ENCODE assay signal across 25 cellular contexts in the genomic region with DNA sequence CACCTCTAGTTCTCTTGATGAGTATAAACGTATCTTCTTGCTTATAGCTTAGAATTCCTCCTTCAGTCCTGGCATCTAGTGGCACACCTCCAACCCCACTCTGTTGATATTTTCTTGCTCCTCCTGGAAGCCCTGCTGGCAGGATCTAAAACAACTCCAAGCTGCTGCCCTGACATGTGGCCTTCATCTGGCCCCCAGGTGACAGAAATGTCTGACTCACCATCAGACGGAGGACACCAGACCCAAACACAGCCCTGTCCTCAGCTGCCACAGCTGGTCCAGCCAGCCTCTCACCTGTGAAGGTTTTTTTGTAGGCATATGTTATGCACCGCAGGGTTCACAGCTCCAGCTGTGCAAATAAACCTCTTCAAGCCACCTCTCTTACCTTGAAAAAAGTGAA. TPM values are rescaled to one million over a fixed set of nuclear protein-coding genes. Genes with fewer than 3 reads are reported as not detected.
"Had no signal": no experiment of that assay in that cellular context is flagged by ENCODE, and none has a peak within 500 bp of the region (broad histone marks: within the 10 kb centered on the region; RNA-seq: fewer than 3 reads in every experiment).

No MANE protein-coding gene starts in this region.

- H3K27me3 ChIP-seq: gastrocnemius medialis, heart left ventricle, right atrium auricular region, thyroid gland, vagina had no signal

- H3K4me3 Mint-ChIP-seq: activated CD4-positive, alpha-beta memory T cell treated with anti-CD3 and anti-CD28 coated beads, Interleukin-2, amount 10 ng/mL, durations not matched to agents 7 days and 5 days; activated naive CD8-positive, alpha-beta T cell treated with anti-CD3 and anti-CD28 coated beads, Interleukin-2, amount 10 ng/mL, durations not matched to agents 7 days and 5 days; brain; central memory CD8-positive, alpha-beta T cell; immature natural killer cell; natural killer cell treated with Interleukin-12 subunit alpha and Interleukin-12 subunit beta and Interleukin-15 and Interleukin-18, amount 100 ng/mL, for 72 hours; stimulated activated naive B cell treated with anti-CD40 and anti-IgM and Interleukin-4, amounts not matched to agents 10 μg/mL and 1 μg/mL and 100 μg/mL, for 72 hours had no signal

- DNase-seq: activated CD4-positive, alpha-beta memory T cell treated with anti-CD3 and anti-CD28 coated beads, Interleukin-2, amount 10 ng/mL, durations not matched to agents 7 days and 5 days; activated CD4-positive, alpha-beta T cell treated with anti-CD3 and anti-CD28 coated beads for 1 hour; activated effector memory CD4-positive, alpha-beta T cell treated with anti-CD3 and anti-CD28 coated beads, Interleukin-2, amount 50 U/mL, for 16 hours; activated naive CD8-positive, alpha-beta T cell treated with anti-CD3 and anti-CD28 coated beads, Interleukin-2, amount 10 ng/mL, durations not matched to agents 7 days and 5 days; activated T-cell treated with anti-CD3 and anti-CD28 coated beads, Interleukin-2, amount 50 U/mL, for 48 hours; cortex of kidney; effector CD8-positive, alpha-beta T cell; gastrocnemius medialis; heart left ventricle; immature natural killer cell; mesendoderm; nucleus accumbens; stimulated activated CD4-positive, alpha-beta T cell treated with anti-CD3 and anti-CD28 coated beads, Interleukin-15, amount 100 ng/mL, for 24 hours; stimulated activated CD4-positive, alpha-beta T cell treated with anti-CD3 and anti-CD28 coated beads, Interleukin-4, amount 100 ng/mL, for 1 hour; stimulated activated naive B cell treated with anti-CD40 and anti-IgM and Interleukin-4, amounts not matched to agents 10 μg/mL and 1 μg/mL and 100 μg/mL, for 72 hours; T1000; thyroid gland had no signal

- H3K36me3 Mint-ChIP-seq: activated naive CD8-positive, alpha-beta T cell treated with anti-CD3 and anti-CD28 coated beads, Interleukin-2, amount 10 ng/mL, durations not matched to agents 7 days and 5 days; brain; immature natural killer cell; natural killer cell treated with Interleukin-12 subunit alpha and Interleukin-12 subunit beta and Interleukin-15 and Interleukin-18, amount 100 ng/mL, for 72 hours; stimulated activated naive B cell treated with anti-CD40 and anti-IgM and Interleukin-4, amounts not matched to agents 10 μg/mL and 1 μg/mL and 100 μg/mL, for 72 hours had no signal

- H3K4me3 ChIP-seq: gastrocnemius medialis, heart left ventricle, right atrium auricular region, skin epidermis, thyroid gland, vagina had no signal

- H3K27ac Mint-ChIP-seq: activated CD4-positive, alpha-beta memory T cell treated with anti-CD3 and anti-CD28 coated beads, Interleukin-2, amount 10 ng/mL, durations not matched to agents 7 days and 5 days; activated naive CD8-positive, alpha-beta T cell treated with anti-CD3 and anti-CD28 coated beads, Interleukin-2, amount 10 ng/mL, durations not matched to agents 7 days and 5 days; brain; natural killer cell treated with Interleukin-12 subunit alpha and Interleukin-12 subunit beta and Interleukin-15 and Interleukin-18, amount 100 ng/mL, for 72 hours; progenitor cell of endocrine pancreas; stimulated activated naive B cell treated with anti-CD40 and anti-IgM and Interleukin-4, amounts not matched to agents 10 μg/mL and 1 μg/mL and 100 μg/mL, for 72 hours had no signal

- H3K9me3 Mint-ChIP-seq: activated CD4-positive, alpha-beta memory T cell treated with anti-CD3 and anti-CD28 coated beads, Interleukin-2, amount 10 ng/mL, durations not matched to agents 7 days and 5 days; activated naive CD8-positive, alpha-beta T cell treated with anti-CD3 and anti-CD28 coated beads, Interleukin-2, amount 10 ng/mL, durations not matched to agents 7 days and 5 days; brain; central memory CD8-positive, alpha-beta T cell; natural killer cell treated with Interleukin-12 subunit alpha and Interleukin-12 subunit beta and Interleukin-15 and Interleukin-18, amount 100 ng/mL, for 72 hours; stimulated activated naive B cell treated with anti-CD40 and anti-IgM and Interleukin-4, amounts not matched to agents 10 μg/mL and 1 μg/mL and 100 μg/mL, for 72 hours had no signal

- H3K9me3 ChIP-seq: gastrocnemius medialis, heart left ventricle, right atrium auricular region, thyroid gland, vagina had no signal

- H3K27ac ChIP-seq: gastrocnemius medialis, heart left ventricle, right atrium auricular region, skin epidermis, thyroid gland, vagina had no signal

- H3K36me3 ChIP-seq: gastrocnemius medialis, heart left ventricle, right atrium auricular region, thyroid gland, vagina had no signal

- H3K4me1 ChIP-seq: gastrocnemius medialis, thyroid gland, vagina had no signal

- H3K4me1 Mint-ChIP-seq: activated CD4-positive, alpha-beta memory T cell treated with anti-CD3 and anti-CD28 coated beads, Interleukin-2, amount 10 ng/mL, durations not matched to agents 7 days and 5 days; activated naive CD8-positive, alpha-beta T cell treated with anti-CD3 and anti-CD28 coated beads, Interleukin-2, amount 10 ng/mL, durations not matched to agents 7 days and 5 days; central memory CD8-positive, alpha-beta T cell; immature natural killer cell had no signal

- H3K27me3 Mint-ChIP-seq: activated CD4-positive, alpha-beta memory T cell treated with anti-CD3 and anti-CD28 coated beads, Interleukin-2, amount 10 ng/mL, durations not matched to agents 7 days and 5 days; central memory CD8-positive, alpha-beta T cell; progenitor cell of endocrine pancreas; stimulated activated naive B cell treated with anti-CD40 and anti-IgM and Interleukin-4, amounts not matched to agents 10 μg/mL and 1 μg/mL and 100 μg/mL, for 72 hours had no signal

- ATAC-seq: gastrocnemius medialis; heart left ventricle; natural killer cell treated with Interleukin-12 subunit alpha and Interleukin-12 subunit beta and Interleukin-15 and Interleukin-18, amount 100 ng/mL, for 72 hours; stimulated activated naive B cell treated with anti-CD40 and anti-IgM and Interleukin-4, amounts not matched to agents 10 μg/mL and 1 μg/mL and 100 μg/mL, for 72 hours had no signal

RNA-seq across cellular contexts. Expression of gene KRTAP19-8, which starts 53.4 kb away (rescaled TPM):
- total RNA-seq: activated CD4-positive, alpha-beta memory T cell treated with anti-CD3 and anti-CD28 coated beads, Interleukin-2, amount 10 ng/mL, durations not matched to agents 7 days and 5 days; activated naive CD8-positive, alpha-beta T cell treated with anti-CD3 and anti-CD28 coated beads, Interleukin-2, amount 10 ng/mL, durations not matched to agents 7 days and 5 days; gastrocnemius medialis; heart left ventricle; lower leg skin; natural killer cell treated with Interleukin-12 subunit alpha and Interleukin-12 subunit beta and Interleukin-15 and Interleukin-18, amount 100 ng/mL, for 72 hours; progenitor cell of endocrine pancreas; right atrium auricular region; thyroid gland; vagina had no signal
